Comparison of ENCODE assay signal across 8 cellular contexts in the genomic region with DNA sequence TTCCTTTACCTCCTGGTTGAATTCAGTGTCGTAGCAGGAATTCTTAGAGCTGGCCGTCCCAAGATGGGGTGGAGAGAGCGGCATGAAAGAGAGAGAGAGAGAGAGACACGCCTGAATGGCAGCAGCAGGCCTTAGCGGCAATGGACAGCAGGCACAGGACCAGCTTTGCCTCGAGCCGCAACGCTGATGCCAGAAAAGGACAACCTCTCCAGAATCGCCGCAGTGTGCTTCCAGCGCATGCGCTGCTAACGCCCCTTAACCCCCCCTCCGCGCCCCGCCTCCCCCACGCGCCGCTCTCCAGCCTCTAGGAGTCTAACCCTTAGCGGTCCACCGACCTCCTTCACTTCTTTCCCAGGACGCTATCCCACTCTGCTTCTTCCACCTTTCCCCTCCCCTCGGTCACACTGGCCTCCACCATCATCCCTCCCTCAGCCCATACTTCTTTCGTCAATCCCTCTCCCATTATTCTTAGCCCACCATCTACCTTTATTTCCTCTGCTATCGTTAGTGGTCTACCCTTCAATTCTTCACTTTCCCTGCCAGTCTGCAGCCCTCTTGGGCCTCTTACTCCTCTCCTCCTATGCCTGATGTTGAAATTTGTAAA. TPM values are rescaled to one million over a fixed set of nuclear protein-coding genes. Genes with fewer than 3 reads are reported as not detected.
DNase-seq lines count a peak whose midpoint lies in the region; ATAC-seq and TF ChIP-seq lines count a peak whose summit lies in the region.

No MANE protein-coding gene starts in this region.

- ATAC-seq in GM21423 (IDR thresholded peaks at IDR 0.05; ENCODE audit: unreplicated experiment) (peak; percentile 31), left ventricle myocardium superior (peak; percentile 87), upper lobe of left lung (ENCODE audit: low FRiP score in 2 of 2) (peak; percentile 86 to 90)

- H3K9me3 Mint-ChIP-seq in T-helper 1 cell treated with Interleukin-12 subunit alpha and Interleukin-12 subunit beta and Interleukin-4 antibody, amounts not matched to agents 30 μg/mL and 1 μg/mL, for 36 hours: peaks cover 3% of the 10 kb centered on the region
- H3K9me3 Mint-ChIP-seq in progenitor cell of endocrine pancreas (ENCODE audit: low read depth): peaks cover 5% of the 10 kb centered on the region

- no peaks in the 10 kb centered on the region for H3K27me3 Mint-ChIP-seq in T-helper 1 cell treated with Interleukin-12 subunit alpha and Interleukin-12 subunit beta and Interleukin-4 antibody, amounts not matched to agents 30 μg/mL and 1 μg/mL, for 36 hours (ENCODE audit: low read depth)
- H3K27me3 Mint-ChIP-seq in progenitor cell of endocrine pancreas: no peaks in the 10 kb centered on the region

- H3K27ac Mint-ChIP-seq in T-helper 1 cell treated with Interleukin-12 subunit alpha and Interleukin-12 subunit beta and Interleukin-4 antibody, amounts not matched to agents 30 μg/mL and 1 μg/mL, for 36 hours: peak overlapping the region; percentile 63
- peak overlapping the region; percentile 97 for H3K27ac Mint-ChIP-seq in progenitor cell of endocrine pancreas

- peak overlapping the region; percentile 87 to 96 (median 90) for H3K27ac ChIP-seq in upper lobe of left lung

- TF ChIP-seq POLR2A in upper lobe of left lung (IDR thresholded peaks at IDR 0.05): peak in 2 of 4 donors; percentile 32 to 64

- DNase-seq in BJ (ENCODE audit: low read depth): no peak
- DNase-seq in NCI-H146 treated with DMSO at 0.1 percent for 48 hours (lab: John Stamatoyannopoulos, UW; ENCODE audit: unreplicated experiment): peak; percentile 68
- DNase-seq in amniotic stem cell (lab: John Stamatoyannopoulos, UW): peak; percentile 41
- DNase-seq in left ventricle myocardium superior: peak; percentile 84
- peak; percentile 52 for DNase-seq in progenitor cell of endocrine pancreas (ENCODE audit: low spot score, unreplicated experiment)
- peak; percentile 72 to 92 for DNase-seq in upper lobe of left lung

- CTCF ChIA-PET in BJ (lab: Yijun Ruan, JAX): no interaction called here

- POLR2A ChIA-PET in BJ (lab: Charles Lee): no interaction called here

- H3K4me1 ChIP-seq in upper lobe of left lung: peaks cover 0 to 3% (median 3%) of the 10 kb centered on the region in 4 donors

- 1 to 33% methylated on average over 20 to 24 of the region's 25 CpGs for WGBS in upper lobe of left lung, 2 donors

- peaks cover 14% of the 10 kb centered on the region for H3K4me1 Mint-ChIP-seq in T-helper 1 cell treated with Interleukin-12 subunit alpha and Interleukin-12 subunit beta and Interleukin-4 antibody, amounts not matched to agents 30 μg/mL and 1 μg/mL, for 36 hours (ENCODE audit: low read depth)
- H3K4me1 Mint-ChIP-seq in progenitor cell of endocrine pancreas (ENCODE audit: low read depth): peaks cover 5% of the 10 kb centered on the region

- H3K36me3 Mint-ChIP-seq in T-helper 1 cell treated with Interleukin-12 subunit alpha and Interleukin-12 subunit beta and Interleukin-4 antibody, amounts not matched to agents 30 μg/mL and 1 μg/mL, for 36 hours (ENCODE audit: low read depth): peaks cover 13% of the 10 kb centered on the region
- H3K36me3 Mint-ChIP-seq in progenitor cell of endocrine pancreas (ENCODE audit: insufficient read depth): peaks cover 3% of the 10 kb centered on the region

- no peaks in the 10 kb centered on the region for H3K9me3 ChIP-seq in upper lobe of left lung

- H3K36me3 ChIP-seq in BJ (ENCODE audit: control insufficient read depth, insufficient read depth, low read length): no peaks in the 10 kb centered on the region
- no peaks in the 10 kb centered on the region for H3K36me3 ChIP-seq in upper lobe of left lung

- peak overlapping the region; percentile 67 for H3K4me3 ChIP-seq in BJ (ENCODE audit: low read depth, low read length)
- H3K4me3 ChIP-seq in upper lobe of left lung: peak overlapping the region; percentile 38 to 67 (median 53)

- peak overlapping the region; percentile 97 for H3K4me3 Mint-ChIP-seq in T-helper 1 cell treated with Interleukin-12 subunit alpha and Interleukin-12 subunit beta and Interleukin-4 antibody, amounts not matched to agents 30 μg/mL and 1 μg/mL, for 36 hours
- H3K4me3 Mint-ChIP-seq in progenitor cell of endocrine pancreas (ENCODE audit: low read depth): peak overlapping the region; percentile 97

- TF ChIP-seq EP300 in upper lobe of left lung (IDR thresholded peaks at IDR 0.05): no peak

- no peak for TF ChIP-seq CTCF in BJ (IDR thresholded peaks at IDR 0.05; ENCODE audit: insufficient read depth, low read depth, low read length)
- TF ChIP-seq CTCF in progenitor cell of endocrine pancreas (IDR thresholded peaks at IDR 0.05; ENCODE audit: unreplicated experiment): no peak
- peak in 1 of 6 experiments; percentile 5 for TF ChIP-seq CTCF in upper lobe of left lung (IDR thresholded peaks at IDR 0.05)

- no peaks in the 10 kb centered on the region for H3K27me3 ChIP-seq in BJ (ENCODE audit: control insufficient read depth, insufficient read depth, low read length)
- peaks cover 0 to 5% (median 0%) of the 10 kb centered on the region in 4 donors for H3K27me3 ChIP-seq in upper lobe of left lung

- intact Hi-C loops in left ventricle myocardium superior (cut with micrococcal nuclease): no loop called here

RNA-seq across cellular contexts. Expression of a gene that starts 10.5 kb away (rescaled TPM):
- not detected in 2 replicates for polyA plus RNA-seq in BJ (2011; rRNA removed)
- polyA minus RNA-seq in BJ (2011; rRNA and poly(A)+ RNA removed): not detected in 2 replicates
- total RNA-seq in left ventricle myocardium superior (not detected), progenitor cell of endocrine pancreas (not detected in 2 replicates), upper lobe of left lung (not detected)

Comparison
In these comparisons a context has a peak if more than half of its experiments do, and no peak if none do; other contexts are left out.
1. ATAC-seq: peak in every context shown above with its lines; median percentile 88 in upper lobe of left lung; 87 in left ventricle myocardium superior; 31 in GM21423.